ENCODE assay signal across 34 cellular contexts in genomic region chr4:149500806-149501205, GRCh38.
"Had no signal": no experiment of that assay in that cellular context is flagged by ENCODE, and none has a peak within 500 bp of the region (broad histone marks: within the 10 kb centered on the region; RNA-seq: fewer than 3 reads in every experiment).

No MANE protein-coding gene starts in this region.

- DNase-seq: Karpas-422, Kasumi-1, MG63, MM.1S, MV-4-11, NCI-H1048, NCI-H1092, NCI-H1092 treated with DMSO at 0.1 percent for 48 hours, NCI-H1105, NCI-H1105 treated with DMSO at 0.1 percent for 48 hours, NCI-H1417, NCI-H1417 treated with DMSO at 0.1 percent for 48 hours, NCI-H1436, NCI-H1436 treated with DMSO at 0.1 percent for 48 hours, NCI-H146, NCI-H1694, NCI-H1694 treated with DMSO at 0.1 percent for 48 hours, NCI-H187, NCI-H187 treated with DMSO at 0.1 percent for 48 hours, NCI-H1930, NCI-H2029, NCI-H2029 treated with DMSO at 0.1 percent for 48 hours, NCI-H2081, NCI-H2081 treated with DMSO at 0.1 percent for 48 hours, NCI-H2107, NCI-H2171, NCI-H2171 treated with DMSO at 0.1 percent for 48 hours, NCI-H2227 treated with DMSO at 0.1 percent for 48 hours, NCI-H226, NCI-H345, NCI-H446, NCI-H446 treated with DMSO at 0.1 percent for 48 hours, NCI-H510A, NCI-H510A treated with DMSO at 0.1 percent for 48 hours had no signal
